1 cellular context compared by ENCODE assay signal in genomic region chr19:5460748-5461147, GRCh38.
TF ChIP-seq lines count a peak whose summit lies in the region.

No MANE protein-coding gene starts in this region.

TF ChIP-seq in H1, 55 proteins besides CTCF, POLR2A, EP300 and RAD21 (continued from another document):
- TF ChIP-seq USF2 (IDR thresholded peaks at IDR 0.05; ENCODE audit: low read length) = peak; percentile 75
- TF ChIP-seq CBX5 (IDR thresholded peaks at IDR 0.05; ENCODE audit: low read depth, low read length) = no peak
